Comparison of ENCODE assay signal across 23 cellular contexts in the genomic region with DNA sequence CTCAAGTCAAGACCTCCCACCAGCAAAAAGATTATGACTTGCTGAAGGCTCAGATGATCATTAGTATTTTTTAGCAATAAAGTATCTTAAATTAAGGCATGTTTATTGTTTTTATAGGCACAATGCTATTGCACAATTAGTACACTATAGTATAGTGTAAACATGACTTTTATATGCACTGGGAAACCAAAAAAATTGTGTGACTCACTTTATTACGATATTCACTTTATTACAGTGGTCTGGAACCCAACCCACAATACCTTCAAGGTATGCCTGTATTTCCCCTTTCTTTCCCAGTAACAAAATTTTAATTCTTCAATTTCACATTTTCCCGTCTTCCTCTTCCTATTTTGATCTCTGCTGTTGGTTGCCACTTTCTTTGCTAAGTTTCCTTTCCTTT. TPM values are rescaled to one million over a fixed set of nuclear protein-coding genes. Genes with fewer than 3 reads are reported as not detected.
A peak's percentile ranks its signal among the peaks of the same experiment; 100 is the strongest.
DNase-seq lines count a peak whose midpoint lies in the region; ATAC-seq and TF ChIP-seq lines count a peak whose summit lies in the region.
"Had no signal": no experiment of that assay in that cellular context is flagged by ENCODE, and none has a peak within 500 bp of the region (broad histone marks: within the 10 kb centered on the region; RNA-seq: fewer than 3 reads in every experiment).

No MANE protein-coding gene starts in this region.

- H3K36me3 ChIP-seq in IMR-90 (ENCODE audit: control insufficient read depth, insufficient read depth, low read length) = no peaks in the 10 kb centered on the region
- no peaks in the 10 kb centered on the region for H3K36me3 ChIP-seq in PC-3 (ENCODE audit: low read depth, low read length)
- H3K36me3 ChIP-seq: BE2C; BLaER1 treated with 17β-estradiol and CSF1 and Interleukin-3, amounts not matched to agents 10 nM and 100 nM had no signal

- 0% methylated on average over 1 of the region's 2 CpGs; no CpG with 5 or more reads in 1 of the 2 experiments for WGBS in IMR-90 (ENCODE audit: extremely low coverage in 2 of 2, insufficient read length in 1 of 2), 2 experiments

- in situ Hi-C loops in IMR-90 (cut with MboI; ENCODE audit: low sequenced_read_pairs) = no loop called here

- intact Hi-C loops in IMR-90 (cut with micrococcal nuclease) (no loop called here), PC-3 (cut with micrococcal nuclease) (no loop called here), left colon (cut with DNase I, micrococcal nuclease) (no loop called here), left ventricle myocardium superior (cut with micrococcal nuclease) (no loop called here)

- H3K14ac ChIP-seq in IMR-90 (replicated peaks; ENCODE audit: low read depth, low read length) = no peak overlapping the region

- no peaks in the 10 kb centered on the region for H3K79me2 ChIP-seq in PC-3 (ENCODE audit: low read length)

- H2BK20ac ChIP-seq in IMR-90 (ENCODE audit: low read depth, low read length) = no peak overlapping the region

- no peak for TF ChIP-seq POLR2A in IMR-90 (IDR thresholded peaks at IDR 0.05; ENCODE audit: low read depth, low read length)

- H3K4me1 ChIP-seq in IMR-90 (ENCODE audit: control insufficient read depth, insufficient read depth, low read length) = no peaks in the 10 kb centered on the region
- H3K4me1 ChIP-seq in PC-3 (ENCODE audit: insufficient read depth, low read length) = peaks cover 22% of the 10 kb centered on the region
- H3K4me1 ChIP-seq: A549, BE2C had no signal

- H3K27me3 ChIP-seq in IMR-90 (ENCODE audit: control insufficient read depth, insufficient read depth, low read length) (peaks cover 2% of the 10 kb centered on the region; the same call in 1 of the 2 replicates), PC-3 (ENCODE audit: low read length) (no peaks in the 10 kb centered on the region)
- H3K27me3 ChIP-seq: BE2C; BLaER1 treated with 17β-estradiol and CSF1 and Interleukin-3, amounts not matched to agents 10 nM and 100 nM had no signal

- H2BK5ac ChIP-seq in IMR-90 (ENCODE audit: low read depth, low read length, poor library complexity, severe bottlenecking) = no peak overlapping the region

- H2AK9ac ChIP-seq in IMR-90 (replicated peaks; ENCODE audit: low read depth, low read length, poor library complexity) = no peak overlapping the region

- H3K27ac ChIP-seq in IMR-90 (ENCODE audit: insufficient read depth, low read length) = no peak overlapping the region
- peak overlapping the region; percentile 55 for H3K27ac ChIP-seq in PC-3 (ENCODE audit: low read length)
- H3K27ac ChIP-seq: A549; BLaER1 treated with 17β-estradiol and CSF1 and Interleukin-3, amounts not matched to agents 10 nM and 100 nM; GM23248 had no signal

- no peak overlapping the region for H4K91ac ChIP-seq in IMR-90 (ENCODE audit: insufficient read depth, low read depth, low read length)

- no peaks in the 10 kb centered on the region for H4K20me1 ChIP-seq in IMR-90 (ENCODE audit: insufficient read depth, low read length)
- no peaks in the 10 kb centered on the region for H4K20me1 ChIP-seq in PC-3 (ENCODE audit: low read length)
- H4K20me1 ChIP-seq: BLaER1 treated with 17β-estradiol and CSF1 and Interleukin-3, amounts not matched to agents 10 nM and 100 nM had no signal

- no peaks in the 10 kb centered on the region for H3K79me1 ChIP-seq in IMR-90 (ENCODE audit: low read depth in 1 of 2, low read length in 2 of 2)

- TF ChIP-seq RAD21 in IMR-90 (IDR thresholded peaks at IDR 0.05; ENCODE audit: low read length) = no peak

- no peak overlapping the region for H3K9ac ChIP-seq in IMR-90 (ENCODE audit: low read depth, low read length)
- no peak overlapping the region for H3K9ac ChIP-seq in PC-3 (ENCODE audit: low read length)
- H3K9ac ChIP-seq: BLaER1 treated with 17β-estradiol and CSF1 and Interleukin-3, amounts not matched to agents 10 nM and 100 nM; GM23248 had no signal

- H3K4me2 ChIP-seq in IMR-90 (ENCODE audit: low read depth, low read length) (no peak overlapping the region), PC-3 (ENCODE audit: low read length) (peak overlapping the region; percentile 51)
- H3K4me2 ChIP-seq: A549; BLaER1 treated with 17β-estradiol and CSF1 and Interleukin-3, amounts not matched to agents 10 nM and 100 nM had no signal

- TF ChIP-seq CTCF in IMR-90 (conservative IDR thresholded peaks at IDR 0.05; ENCODE audit: low read depth, low read length) = no peak
- no peak for TF ChIP-seq CTCF in PC-3 (conservative IDR thresholded peaks at IDR 0.05; ENCODE audit: low read depth, low read length)

- no peak overlapping the region for H3K23ac ChIP-seq in IMR-90 (ENCODE audit: low read depth, low read length)

- dilution Hi-C loops in IMR-90 (cut with HindIII; ENCODE audit: low sequenced_read_pairs, unreplicated experiment) = no loop called here

- CTCF ChIA-PET in IMR-90 (lab: Yijun Ruan, JAX) (no interaction called here), PC-3 (lab: Charles Lee) (no interaction called here)

- H2AK5ac ChIP-seq in IMR-90 (ENCODE audit: low read depth, low read length) = no peak overlapping the region

- ATAC-seq in IMR-90 (ENCODE audit: low read depth) (no peak), PC-3 (peak; percentile 72), left colon (peak; percentile 45), left ventricle myocardium superior (no peak), HG02759 (IDR thresholded peaks at IDR 0.05; ENCODE audit: unreplicated experiment) (no peak)
- ATAC-seq: A549, GM12878 had no signal

- no peak overlapping the region for H3K4ac ChIP-seq in IMR-90 (ENCODE audit: low read depth, low read length)

- H3K18ac ChIP-seq in IMR-90 (ENCODE audit: low read depth, low read length) = no peak overlapping the region

- POLR2A ChIA-PET in IMR-90 (lab: Charles Lee; ENCODE audit: unreplicated experiment) = no interaction called here
- POLR2A ChIA-PET in PC-3 (lab: Charles Lee; ENCODE audit: unreplicated experiment) = no interaction called here

- H3F3A ChIP-seq in PC-3 (ENCODE audit: low read length, unreplicated experiment) = no peaks in the 10 kb centered on the region

- no peaks in the 10 kb centered on the region for H3K9me3 ChIP-seq in IMR-90 (ENCODE audit: control insufficient read depth, insufficient read depth, low read length)
- no peaks in the 10 kb centered on the region for H3K9me3 ChIP-seq in PC-3 (ENCODE audit: low read length)
- H3K9me3 ChIP-seq: A549, BE2C had no signal

- H4K8ac ChIP-seq in IMR-90 (ENCODE audit: low read depth in 2 of 2, low read length in 2 of 2) = no peak overlapping the region

- H3K9me2 ChIP-seq in PC-3 (replicated peaks; ENCODE audit: low read length) = no peaks in the 10 kb centered on the region

- H2BK120ac ChIP-seq in IMR-90 (ENCODE audit: low read depth, low read length) = no peak overlapping the region

- BruUV-seq in IMR-90 (replicated peaks; lab: Mats Ljungman, UMichigan) (no TSS peak), PC-3 (replicated peaks; lab: Mats Ljungman, UMichigan) (no TSS peak)

- H3K56ac ChIP-seq in IMR-90 (ENCODE audit: extremely low read depth, insufficient read depth, low read length) = no peak overlapping the region

- H3K9me1 ChIP-seq in IMR-90 (ENCODE audit: insufficient read depth, low read length) = no peaks in the 10 kb centered on the region

- H4K5ac ChIP-seq in IMR-90 (ENCODE audit: low read depth, low read length) = no peak overlapping the region

- no peak for DNase-seq in IMR-90
- peak; percentile 72 for DNase-seq in PC-3
- no peak for DNase-seq in left colon
- DNase-seq in left ventricle myocardium superior = no peak
- DNase-seq in activated CD8-positive, alpha-beta memory T cell treated with anti-CD3 and anti-CD28 coated beads, Interleukin-2, amount 50 U/mL, for 48 hours = no peak
- DNase-seq: 8988T; ACHN; AML-193; BE2C; CD4-positive, alpha-beta T cell; CD8-positive, alpha-beta memory T cell; DMS 273 treated with DMSO at 0.1 percent for 48 hours; DMS79; EL; GDM1; GM23248; H7; HCEC 1CT had no signal

- no peak overlapping the region for H2BK15ac ChIP-seq in IMR-90 (ENCODE audit: low read depth, low read length)

- H2AFZ ChIP-seq in IMR-90 (replicated peaks; ENCODE audit: low read length, poor library complexity) (no peak overlapping the region), PC-3 (ENCODE audit: low read length) (no peak overlapping the region)
- H2AFZ ChIP-seq: GM23248 had no signal

- H3K4me3 ChIP-seq in IMR-90 (ENCODE audit: insufficient read depth, low read depth, low read length) = no peak overlapping the region
- H3K4me3 ChIP-seq in PC-3 (ENCODE audit: low read length) = no peak overlapping the region
- H3K4me3 ChIP-seq: A549; BLaER1 treated with 17β-estradiol and CSF1 and Interleukin-3, amounts not matched to agents 10 nM and 100 nM; GM12878; GM23248 had no signal

TF ChIP-seq in IMR-90, 13 proteins besides CTCF, POLR2A, EP300 and RAD21:
- TF ChIP-seq BHLHE40 (IDR thresholded peaks at IDR 0.05; ENCODE audit: low read depth, low read length) = no peak
- no peak for TF ChIP-seq MXI1 (IDR thresholded peaks at IDR 0.05; ENCODE audit: borderline replicate concordance, low read depth, low read length)
- TF ChIP-seq CEBPB (IDR thresholded peaks at IDR 0.05; ENCODE audit: low read depth, low read length) = 0 out of 2 replicates have a peak, but pooled peaks have one; percentile 6
- no peak for TF ChIP-seq CHD1 (IDR thresholded peaks at IDR 0.05; ENCODE audit: low read depth, low read length)
- TF ChIP-seq RCOR1 (IDR thresholded peaks at IDR 0.05; ENCODE audit: insufficient replicate concordance, low read length) = no peak
- no peak for TF ChIP-seq RFX5 (IDR thresholded peaks at IDR 0.05; ENCODE audit: low read depth, low read length)

RNA-seq across cellular contexts. Expression of a gene that starts 37.7 kb away (rescaled TPM):
- under 0.01 TPM in 1 of 2 replicates, not detected in the other for total RNA-seq in IMR-90 (2012; rRNA removed)
- 0.06 and 0.07 TPM in 2 replicates for polyA plus RNA-seq in IMR-90 (2012; rRNA removed)
- 0.04 TPM in 1 of 2 replicates, not detected in the other for polyA plus RNA-seq in IMR-90 (2012; cell fraction: cytosol; rRNA removed)
- 0.07 TPM in 1 of 2 replicates, not detected in the other for polyA plus RNA-seq in IMR-90 (2012; cell fraction: nucleus; rRNA removed; ENCODE audit: low replicate concordance)
- 0.07 TPM in 1 of 2 replicates, not detected in the other for total RNA-seq in PC-3 (2014; rRNA removed)
- total RNA-seq in left colon = under 1 TPM in 1 of 2 donors, not detected in 1; 0.20 TPM
- not detected for total RNA-seq in left ventricle myocardium superior
- total RNA-seq: CD8-positive, alpha-beta memory T cell; GM12878; GM23248 had no signal
- polyA plus RNA-seq: CD14-positive monocyte, GM23248 had no signal

Comparison
In these comparisons a context has a peak if more than half of its experiments do, and no peak if none do; other contexts are left out.
1. ATAC-seq: peak in PC-3 (single experiment) and left colon (single experiment); none in IMR-90 (single experiment), left ventricle myocardium superior (single experiment) and HG02759 (single experiment).